Comparison of ENCODE assay signal across 9 cellular contexts in the genomic region with DNA sequence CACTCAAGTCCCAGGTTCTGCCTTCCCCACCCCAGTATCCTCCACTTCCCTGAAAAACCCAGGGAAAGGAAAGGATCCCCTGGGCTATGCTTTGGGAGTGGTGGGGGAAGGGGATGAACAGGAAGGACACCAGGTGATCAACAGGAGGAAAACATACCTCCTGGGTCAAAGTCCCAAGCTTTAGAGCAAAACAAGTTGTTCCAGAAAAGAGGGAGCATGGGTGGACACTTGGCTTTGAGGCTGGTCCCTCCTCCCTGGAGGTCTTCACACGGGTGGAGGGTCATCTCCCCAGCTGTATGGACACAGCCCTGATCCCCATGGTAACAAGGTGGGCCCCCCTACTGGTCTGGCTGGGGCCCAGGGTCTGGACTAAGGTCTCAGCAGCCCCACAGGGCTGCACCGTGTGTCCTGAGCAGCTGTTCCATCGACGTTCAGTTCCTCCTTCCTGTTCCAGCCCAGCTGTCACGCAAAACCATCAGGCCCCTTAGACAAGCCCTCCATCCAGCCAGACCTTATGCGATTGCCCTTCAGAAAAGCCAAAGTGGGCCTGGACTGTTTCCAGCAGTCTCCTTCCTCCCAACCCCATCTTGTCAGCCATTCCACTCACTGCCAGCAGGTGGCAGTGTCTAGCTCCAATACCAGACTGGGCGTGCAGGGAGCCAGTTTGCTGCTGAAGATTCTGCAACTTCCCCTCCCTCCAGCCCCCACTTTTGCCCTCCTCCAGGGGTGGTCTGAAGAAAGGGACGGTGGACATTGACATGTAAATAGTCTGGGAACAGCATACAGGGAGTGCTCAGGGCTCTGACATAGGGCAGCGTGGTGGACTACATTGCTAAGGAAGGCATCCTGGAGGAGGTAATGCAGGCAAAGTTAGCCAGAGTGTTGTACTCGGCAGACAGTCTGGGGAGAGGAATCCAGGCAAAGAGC. TPM values are rescaled to one million over a fixed set of nuclear protein-coding genes. Genes with fewer than 3 reads are reported as not detected.
DNase-seq lines count a peak whose midpoint lies in the region; ATAC-seq and TF ChIP-seq lines count a peak whose summit lies in the region.
"Had no signal": no experiment of that assay in that cellular context is flagged by ENCODE, and none has a peak within 500 bp of the region (broad histone marks: within the 10 kb centered on the region; RNA-seq: fewer than 3 reads in every experiment).

No MANE protein-coding gene starts in this region.

- no peaks in the 10 kb centered on the region for H3K9me3 ChIP-seq in ascending aorta

- peak overlapping the region; percentile 87 for H3K4me3 Mint-ChIP-seq in Calu3 (ENCODE audit: low read depth, unreplicated experiment)
- H3K4me3 Mint-ChIP-seq: T-helper 1 cell treated with Interleukin-12 subunit alpha and Interleukin-12 subunit beta and Interleukin-4 antibody, amounts not matched to agents 30 μg/mL and 1 μg/mL, for 36 hours had no signal

- H3K27me3 Mint-ChIP-seq in Calu3 (ENCODE audit: unreplicated experiment), result peaks cover 2% of the 10 kb centered on the region

- intact Hi-C loops in Calu3 (cut with micrococcal nuclease; ENCODE audit: unreplicated experiment), result loop anchor here (10.0 kb wide), 1 partner anchor 232 kb away; no protein-coding TSS in a partner anchor
- intact Hi-C loops in ascending aorta (cut with DNase I), result loop anchor here (5.0 kb wide), 5 partner anchors 140 to 535 kb away; partner anchors contain the start of genes CMPK1, CYP4X1 and FOXD2
- intact Hi-C loops in sciatic nerve (cut with DNase I), result no loop called here

- H3K36me3 Mint-ChIP-seq in Calu3 (ENCODE audit: insufficient read depth, unreplicated experiment), result peaks cover 46% of the 10 kb centered on the region

- H3K4me1 Mint-ChIP-seq in Calu3 (ENCODE audit: low read depth, unreplicated experiment), result peaks cover 55% of the 10 kb centered on the region

- BruUV-seq in Calu3 (replicated peaks; lab: Mats Ljungman, UMichigan), result no TSS peak

- H3K4me1 ChIP-seq in ascending aorta, result peaks cover 7 to 28% of the 10 kb centered on the region in 2 donors

- TF ChIP-seq CTCF in Calu3 (IDR thresholded peaks at IDR 0.05; ENCODE audit: unreplicated experiment), result peak; percentile 96
- peak; percentile 84 to 96 (median 90) for TF ChIP-seq CTCF in ascending aorta (IDR thresholded peaks at IDR 0.05)

- no peak overlapping the region for H3K4me3 ChIP-seq in ascending aorta

- H3K27me3 ChIP-seq in ascending aorta, result no peaks in the 10 kb centered on the region

- peak; percentile 78 for ATAC-seq in GM21529 (IDR thresholded peaks at IDR 0.05; ENCODE audit: unreplicated experiment)
- peak; percentile 38 for ATAC-seq in sciatic nerve
- no peak for ATAC-seq in GM21526 (IDR thresholded peaks at IDR 0.05; ENCODE audit: low FRiP score, unreplicated experiment)

- no peaks in the 10 kb centered on the region for H3K36me3 ChIP-seq in ascending aorta

- DNase-seq in Calu3 (peak; percentile 82), NCI-H1105 (lab: John Stamatoyannopoulos, UW) (peak; percentile 76), T-helper 22 cell (ENCODE audit: low read depth) (peak; percentile 14), ascending aorta (ENCODE audit: low spot score in 2 of 2) (peak in 1 of 2 donors; percentile 83), hepatic stellate cell (ENCODE audit: low spot score) (peak; percentile 75), sciatic nerve (ENCODE audit: low spot score) (peak; percentile 86)

- no peak overlapping the region for H3K27ac ChIP-seq in ascending aorta

- H3K27ac Mint-ChIP-seq in Calu3 (ENCODE audit: unreplicated experiment), result peak overlapping the region; percentile 83
- H3K27ac Mint-ChIP-seq: T-helper 1 cell treated with Interleukin-12 subunit alpha and Interleukin-12 subunit beta and Interleukin-4 antibody, amounts not matched to agents 30 μg/mL and 1 μg/mL, for 36 hours had no signal

- CTCF ChIA-PET in Calu3 (lab: Charles Lee), result interaction anchor here (1.0 to 4.8 kb wide), 8 partner anchors 10 to 141 kb away, joined by 3 to 92 read pairs (median 4); partner anchors contain the start of gene CMPK1

- H3K9me3 Mint-ChIP-seq in Calu3 (ENCODE audit: low read depth, unreplicated experiment), result no peaks in the 10 kb centered on the region
- H3K9me3 Mint-ChIP-seq: T-helper 1 cell treated with Interleukin-12 subunit alpha and Interleukin-12 subunit beta and Interleukin-4 antibody, amounts not matched to agents 30 μg/mL and 1 μg/mL, for 36 hours had no signal

RNA-seq across cellular contexts. Expression of gene PDZK1IP1, which starts 2.9 kb away (rescaled TPM):
- total RNA-seq in Calu3 (2022) (231 and 327 TPM in 2 replicates), ascending aorta (not detected), sciatic nerve (2.4 TPM)

RNA-seq across cellular contexts. Expression of gene TAL1, which starts 39.3 kb away (rescaled TPM):
- total RNA-seq in Calu3 (2022) (not detected in 2 replicates), ascending aorta (13.9 TPM), sciatic nerve (13.6 TPM)

RNA-seq across cellular contexts. Expression of gene CYP4A22, which starts 55.5 kb away (rescaled TPM):
- total RNA-seq in Calu3 (2022) (not detected in 2 replicates), ascending aorta (not detected), sciatic nerve (0.58 TPM)

Comparison
In these comparisons a context has a peak if more than half of its experiments do, and no peak if none do; other contexts are left out.
1. RNA of gene PDZK1IP1, which starts 2.9 kb away (total RNA-seq): 231 to 327 TPM in Calu3; 2.4 TPM in sciatic nerve (single experiment) and not detected in ascending aorta (single experiment); every median in the first group is over 10 times any median in the second.
2. RNA of gene TAL1, which starts 39.3 kb away (total RNA-seq): 13.9 TPM in ascending aorta (single experiment) and 13.6 TPM in sciatic nerve (single experiment); not detected in Calu3; every median in the first group is over 10 times any median in the second.